9 cellular contexts compared by ENCODE assay signal in the genomic region with DNA sequence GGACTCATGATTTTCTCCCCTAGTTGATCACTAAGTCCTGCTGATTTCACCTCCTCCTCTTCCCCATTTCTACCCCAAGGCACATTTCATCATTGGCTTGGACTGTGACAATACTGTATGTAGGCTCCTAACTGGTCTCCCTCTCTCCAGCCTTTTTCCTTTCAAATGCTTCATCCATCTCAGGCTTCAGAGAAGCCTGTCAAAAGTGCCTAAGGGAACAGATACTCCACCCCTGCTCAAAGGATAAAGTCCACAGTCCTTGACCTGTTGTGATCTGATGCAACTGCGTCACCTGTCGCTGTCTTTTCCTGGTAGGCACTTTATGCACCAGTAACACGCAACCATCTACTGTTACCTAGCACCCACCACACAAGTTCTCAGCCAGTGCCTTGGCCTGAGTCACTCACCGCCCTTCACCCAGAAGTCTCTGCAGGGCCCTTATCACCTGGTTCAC. TPM values are rescaled to one million over a fixed set of nuclear protein-coding genes. Genes with fewer than 3 reads are reported as not detected.
DNase-seq lines count a peak whose midpoint lies in the region; ATAC-seq and TF ChIP-seq lines count a peak whose summit lies in the region.
"Had no signal": no experiment of that assay in that cellular context is flagged by ENCODE, and none has a peak within 500 bp of the region (broad histone marks: within the 10 kb centered on the region; RNA-seq: fewer than 3 reads in every experiment).

No MANE protein-coding gene starts in this region.

- DNase-seq in MM.1S = peak; percentile 41
- no peak for DNase-seq in WTC11 (ENCODE audit: low spot score)
- DNase-seq in mesendoderm = peak; percentile 34
- DNase-seq in cortex of kidney (lab: John Stamatoyannopoulos, UW) = no peak
- no peak for DNase-seq in NCI-H1048 (lab: John Stamatoyannopoulos, UW)
- DNase-seq in OCI-M2 (lab: John Stamatoyannopoulos, UW; ENCODE audit: unreplicated experiment) = no peak

- no peak overlapping the region for H2AK5ac ChIP-seq in mesendoderm (ENCODE audit: low read length)

- H3K4me2 ChIP-seq in BLaER1 treated with 17β-estradiol and CSF1 and Interleukin-3, amounts not matched to agents 10 nM and 100 nM = peak overlapping the region; percentile 81 to 99 (median 91)
- H3K4me2 ChIP-seq in MM.1S (ENCODE audit: low read depth, low read length) = peak overlapping the region; percentile 88
- no peak overlapping the region for H3K4me2 ChIP-seq in mesendoderm (ENCODE audit: low read length)

- H3K79me2 ChIP-seq in MM.1S (ENCODE audit: low read length) (peaks cover 75% of the 10 kb centered on the region), mesendoderm (ENCODE audit: control insufficient read depth, insufficient read depth, low read length) (no peaks in the 10 kb centered on the region)

- TF ChIP-seq CTCF in MM.1S (IDR thresholded peaks at IDR 0.05; ENCODE audit: low read length) = no peak
- TF ChIP-seq CTCF in WTC11 (IDR thresholded peaks at IDR 0.05) = no peak

- H3K36me3 Mint-ChIP-seq in WTC11 = no peaks in the 10 kb centered on the region

- H3K4me1 ChIP-seq in BLaER1 treated with 17β-estradiol and CSF1 and Interleukin-3, amounts not matched to agents 10 nM and 100 nM = peaks cover 57 to 99% (median 63%) of the 10 kb centered on the region in 10 experiments
- H3K4me1 ChIP-seq in MM.1S (ENCODE audit: low read length) (peaks cover 79% of the 10 kb centered on the region), mesendoderm (ENCODE audit: control insufficient read depth, low read depth, low read length) (no peaks in the 10 kb centered on the region)

- WGBS in mesendoderm (ENCODE audit: extremely low coverage, insufficient coverage, low lambda C conversion rate) = no CpG with 5 or more reads among the region's 4 CpGs

- H2BK5ac ChIP-seq in mesendoderm (ENCODE audit: low read length) = no peak overlapping the region

- no peaks in the 10 kb centered on the region for H3K27me3 Mint-ChIP-seq in WTC11 (ENCODE audit: low read depth)

- peak overlapping the region in 9 of 11 experiments; percentile 9 to 80 (median 76); a peak in 7 of 22 replicates for H3K9ac ChIP-seq in BLaER1 treated with 17β-estradiol and CSF1 and Interleukin-3, amounts not matched to agents 10 nM and 100 nM
- H3K9ac ChIP-seq in MM.1S (ENCODE audit: low read length) = peak overlapping the region; percentile 78
- no peak overlapping the region for H3K9ac ChIP-seq in mesendoderm (ENCODE audit: low read length)

- H3F3A ChIP-seq in MM.1S (ENCODE audit: insufficient read depth, low read length) = peaks cover 61% of the 10 kb centered on the region

- H2AFZ ChIP-seq in MM.1S (ENCODE audit: low read length) = no peak overlapping the region

- H3K27ac ChIP-seq in BLaER1 treated with 17β-estradiol and CSF1 and Interleukin-3, amounts not matched to agents 10 nM and 100 nM = peak overlapping the region in 10 of 11 experiments; percentile 78 to 92 (median 89); a peak in 20 of 22 replicates
- peak overlapping the region; percentile 96 for H3K27ac ChIP-seq in MM.1S (ENCODE audit: low read length)
- no peak overlapping the region for H3K27ac ChIP-seq in mesendoderm (ENCODE audit: low read depth, low read length)

- H3K4me3 Mint-ChIP-seq in WTC11 = no peak overlapping the region

- no peaks in the 10 kb centered on the region for H3K79me1 ChIP-seq in mesendoderm (ENCODE audit: low read length)

- ATAC-seq in WTC11 = no peak
- no peak for ATAC-seq in GM21423 (IDR thresholded peaks at IDR 0.05; ENCODE audit: unreplicated experiment)

- no peak overlapping the region for H3K4ac ChIP-seq in mesendoderm (ENCODE audit: low read depth, low read length)

- peak overlapping the region; percentile 42 for H3K27ac Mint-ChIP-seq in WTC11

- no peak overlapping the region for H3K18ac ChIP-seq in mesendoderm (ENCODE audit: low read length)

- no peak overlapping the region for H3K23ac ChIP-seq in mesendoderm (ENCODE audit: low read length)

- H3K56ac ChIP-seq in mesendoderm (ENCODE audit: low read length) = no peak overlapping the region

- peaks cover 23% of the 10 kb centered on the region for H3K4me1 Mint-ChIP-seq in WTC11

- no peaks in the 10 kb centered on the region for H3K9me3 ChIP-seq in BLaER1 treated with 17β-estradiol and CSF1 and Interleukin-3, amounts not matched to agents 10 nM and 100 nM (replicated peaks in 1 of 11)
- H3K9me3 ChIP-seq in MM.1S (replicated peaks; ENCODE audit: insufficient read depth, low read length) = no peaks in the 10 kb centered on the region
- H3K9me3 ChIP-seq: thoracic aorta had no signal

- H3K9me2 ChIP-seq in MM.1S (replicated peaks; ENCODE audit: insufficient read depth, low read length) = no peaks in the 10 kb centered on the region

- H4K5ac ChIP-seq in mesendoderm (ENCODE audit: low read length) = no peak overlapping the region

- no peaks in the 10 kb centered on the region for H3K27me3 ChIP-seq in BLaER1 treated with 17β-estradiol and CSF1 and Interleukin-3, amounts not matched to agents 10 nM and 100 nM
- H3K27me3 ChIP-seq in MM.1S (replicated peaks; ENCODE audit: insufficient read depth, low read length) (no peaks in the 10 kb centered on the region), mesendoderm (ENCODE audit: insufficient read depth, low read length, poor library complexity) (no peaks in the 10 kb centered on the region)

- no peak overlapping the region for H2BK15ac ChIP-seq in mesendoderm (replicated peaks; ENCODE audit: low read depth)

- no peak overlapping the region for H2BK120ac ChIP-seq in mesendoderm (ENCODE audit: low read depth, low read length)

- H3K4me3 ChIP-seq in BLaER1 treated with 17β-estradiol and CSF1 and Interleukin-3, amounts not matched to agents 10 nM and 100 nM = peak overlapping the region in 2 of 10 experiments; percentile 38; a peak in 3 of 20 replicates
- H3K4me3 ChIP-seq in MM.1S (ENCODE audit: low read length) (peak overlapping the region; percentile 49), mesendoderm (ENCODE audit: low read length) (no peak overlapping the region)

- H4K20me1 ChIP-seq in BLaER1 treated with 17β-estradiol and CSF1 and Interleukin-3, amounts not matched to agents 10 nM and 100 nM = peaks cover 0 to 56% (median 0%) of the 10 kb centered on the region in 11 experiments; a peak in 11 of 22 replicates
- H4K20me1 ChIP-seq in MM.1S (ENCODE audit: insufficient read depth, low read length) = no peaks in the 10 kb centered on the region

- POLR2A ChIA-PET in WTC11 (lab: Charles Lee) = no interaction called here

- H3K9me3 Mint-ChIP-seq in WTC11 = no peaks in the 10 kb centered on the region

- peaks cover 0 to 42% (median 7%) of the 10 kb centered on the region in 11 experiments; a peak in 10 of 22 replicates for H3K36me3 ChIP-seq in BLaER1 treated with 17β-estradiol and CSF1 and Interleukin-3, amounts not matched to agents 10 nM and 100 nM
- H3K36me3 ChIP-seq in MM.1S (replicated peaks; ENCODE audit: insufficient read depth, low read length) (no peaks in the 10 kb centered on the region), mesendoderm (ENCODE audit: control insufficient read depth, insufficient read depth, low read length) (no peaks in the 10 kb centered on the region)
- H3K36me3 ChIP-seq: thoracic aorta had no signal

- CTCF ChIA-PET in WTC11 (lab: Charles Lee) = interaction anchor here (1.6 kb wide), 1 partner anchor 21 kb away, joined by 9 read pairs; no protein-coding TSS in a partner anchor

- H4K8ac ChIP-seq in mesendoderm (ENCODE audit: low read depth, low read length) = no peak overlapping the region

TF ChIP-seq in WTC11, 78 proteins besides CTCF, POLR2A, EP300 and RAD21:
- TF ChIP-seq GABPB1 (CRISPR knock-in tag; IDR thresholded peaks at IDR 0.05) (peak; percentile 97), NR2C2 (CRISPR knock-in tag; IDR thresholded peaks at IDR 0.05) (no peak)

RNA-seq across cellular contexts. Expression of gene SCARB2, which starts 12.8 kb away (rescaled TPM):
- 38.0 to 42.2 TPM (median 39.9 TPM) in 3 replicates for total RNA-seq in WTC11 (2021)
- 16.2 TPM for polyA plus RNA-seq in mesendoderm (2013, experiment 1 of 2)
- polyA plus RNA-seq in mesendoderm (2013, experiment 2 of 2) = 16.6 TPM

RNA-seq across cellular contexts. Expression of gene FAM47E, which starts 50.7 kb away (rescaled TPM):
- total RNA-seq in WTC11 (2021) = 1.4 to 1.6 TPM (median 1.6 TPM) in 3 replicates
- 0.41 TPM for polyA plus RNA-seq in mesendoderm (2013, experiment 1 of 2)
- polyA plus RNA-seq in mesendoderm (2013, experiment 2 of 2) = 0.31 TPM

RNA-seq across cellular contexts. Expression of gene NUP54, which starts 52.6 kb away (rescaled TPM):
- 76.2 to 84.5 TPM (median 79.3 TPM) in 3 replicates for total RNA-seq in WTC11 (2021)
- polyA plus RNA-seq in mesendoderm (2013, experiment 1 of 2) = 70.4 TPM
- 69.4 TPM for polyA plus RNA-seq in mesendoderm (2013, experiment 2 of 2)

Comparison
In these comparisons a context has a peak if more than half of its experiments do, and no peak if none do; other contexts are left out.
1. DNase-seq: peak in MM.1S (single experiment) and mesendoderm (single experiment); none in WTC11 (single experiment), cortex of kidney (single experiment), NCI-H1048 (single experiment) and OCI-M2 (single experiment).